ENCODE assay signal across 10 cellular contexts in the genomic region with DNA sequence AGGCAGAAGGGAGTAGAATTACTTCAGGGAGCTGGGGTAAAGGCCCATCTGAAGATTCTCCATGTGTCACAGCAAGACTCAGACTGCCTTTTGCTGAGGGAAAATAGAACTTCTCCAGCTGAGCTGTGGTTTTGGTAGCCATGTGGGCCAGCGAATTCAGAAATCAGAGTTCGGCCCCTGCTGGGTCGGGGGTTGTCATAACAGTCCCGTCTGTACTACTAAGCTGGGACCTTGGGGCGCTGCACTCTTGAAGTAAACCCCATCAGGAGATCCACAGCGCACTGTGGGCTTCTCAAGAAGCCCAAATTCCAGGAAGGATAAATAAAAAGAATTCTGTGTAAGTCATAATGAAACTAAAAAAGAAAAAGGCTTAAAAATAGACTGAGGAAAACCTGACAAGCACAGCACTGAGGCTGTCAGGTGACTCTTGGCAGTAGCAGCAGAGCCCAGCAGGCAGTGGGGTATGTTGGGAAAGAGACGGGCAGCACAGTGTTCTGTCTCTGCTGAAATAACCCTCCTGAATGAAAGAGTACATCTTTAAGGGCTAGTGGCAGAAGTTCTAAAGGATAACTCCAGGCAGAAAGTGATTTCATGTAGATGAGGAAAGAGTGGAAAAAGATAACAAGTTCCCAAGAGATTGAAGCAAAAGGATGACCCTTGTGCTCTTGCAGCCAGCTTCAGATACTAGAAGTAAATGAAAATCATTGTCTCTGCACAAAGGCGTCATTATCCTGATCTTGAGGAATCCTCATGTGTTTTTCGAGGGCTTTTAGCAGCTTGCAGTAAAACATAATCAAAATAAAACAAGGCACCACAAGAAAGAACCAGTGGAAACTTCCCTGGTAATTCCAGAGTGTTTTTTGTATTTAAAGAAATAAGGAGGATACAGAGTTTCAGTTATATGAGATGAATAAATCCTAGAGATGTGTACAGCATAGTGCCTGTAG.
A peak's percentile ranks its signal among the peaks of the same experiment; 100 is the strongest.
DNase-seq lines count a peak whose midpoint lies in the region; ATAC-seq, FAIRE-seq and TF ChIP-seq lines count a peak whose summit lies in the region.
"Had no signal": no experiment of that assay in that cellular context is flagged by ENCODE, and none has a peak within 500 bp of the region (broad histone marks: within the 10 kb centered on the region; RNA-seq: fewer than 3 reads in every experiment).

No MANE protein-coding gene starts in this region.

- H3K36me3 Mint-ChIP-seq in activated CD4-positive, alpha-beta memory T cell treated with anti-CD3 and anti-CD28 coated beads, Interleukin-2, amount 10 ng/mL, durations not matched to agents 7 days and 5 days (ENCODE audit: low read depth): peaks cover 54% of the 10 kb centered on the region

- ATAC-seq in GM21723 (IDR thresholded peaks at IDR 0.05; ENCODE audit: unreplicated experiment): no peak

- POLR2A ChIA-PET in activated CD4-positive, alpha-beta memory T cell treated with anti-CD3 and anti-CD28 coated beads, Interleukin-2, amount 10 ng/mL, durations not matched to agents 7 days and 5 days (lab: Charles Lee): interaction anchor here (0.9 to 7.5 kb wide), 8 partner anchors 12 to 516 kb away, joined by 3 to 59 read pairs (median 5); a partner anchor contains a TSS

- FAIRE-seq in GM12891 (lab: Jason Lieb, UNC) (peak; percentile 9), urothelium cell line (lab: Jason Lieb, UNC) (no peak)
- FAIRE-seq: G401.6 had no signal

- CTCF ChIA-PET in activated CD4-positive, alpha-beta memory T cell treated with anti-CD3 and anti-CD28 coated beads, Interleukin-2, amount 10 ng/mL, durations not matched to agents 7 days and 5 days (lab: Charles Lee): interaction anchor here (1.0 to 10.7 kb wide), 9 partner anchors 11 to 183 kb away, joined by 3 to 187 read pairs (median 5); no protein-coding TSS in a partner anchor

- TF ChIP-seq POLR2A in GM12891 (IDR thresholded peaks at IDR 0.05; ENCODE audit: low read depth, low read length): no peak

- peak overlapping the region; percentile 84 for H3K27ac Mint-ChIP-seq in activated CD4-positive, alpha-beta memory T cell treated with anti-CD3 and anti-CD28 coated beads, Interleukin-2, amount 10 ng/mL, durations not matched to agents 7 days and 5 days

- H3K9me3 Mint-ChIP-seq in activated CD4-positive, alpha-beta memory T cell treated with anti-CD3 and anti-CD28 coated beads, Interleukin-2, amount 10 ng/mL, durations not matched to agents 7 days and 5 days: no peaks in the 10 kb centered on the region

- no peaks in the 10 kb centered on the region for H3K27me3 Mint-ChIP-seq in activated CD4-positive, alpha-beta memory T cell treated with anti-CD3 and anti-CD28 coated beads, Interleukin-2, amount 10 ng/mL, durations not matched to agents 7 days and 5 days

- peak overlapping the region; percentile 24 for H3K4me3 Mint-ChIP-seq in activated CD4-positive, alpha-beta memory T cell treated with anti-CD3 and anti-CD28 coated beads, Interleukin-2, amount 10 ng/mL, durations not matched to agents 7 days and 5 days

- DNase-seq in GM12891 (ENCODE audit: insufficient read length, low spot score): no peak
- DNase-seq in activated CD4-positive, alpha-beta memory T cell treated with anti-CD3 and anti-CD28 coated beads, Interleukin-2, amount 10 ng/mL, durations not matched to agents 7 days and 5 days: peak; percentile 50
- DNase-seq in globus pallidus (ENCODE audit: low spot score): peak; percentile 84
- DNase-seq in stimulated activated CD4-positive, alpha-beta T cell treated with anti-CD3 and anti-CD28 coated beads, Interleukin-15, amount 100 ng/mL, for 24 hours: peak; percentile 82
- no peak for DNase-seq in DMS79 treated with DMSO at 0.1 percent for 48 hours (lab: John Stamatoyannopoulos, UW)
- no peak for DNase-seq in urothelium cell line (ENCODE audit: low spot score)
- no peak for DNase-seq in AG20443 (ENCODE audit: low spot score)
- DNase-seq: NCI-H1092 treated with DMSO at 0.1 percent for 48 hours had no signal

- H3K4me1 Mint-ChIP-seq in activated CD4-positive, alpha-beta memory T cell treated with anti-CD3 and anti-CD28 coated beads, Interleukin-2, amount 10 ng/mL, durations not matched to agents 7 days and 5 days: peaks cover 75% of the 10 kb centered on the region

TF ChIP-seq in GM12891, 5 proteins besides CTCF, POLR2A, EP300 and RAD21:
- no peak for TF ChIP-seq POLR2AphosphoS5 (IDR thresholded peaks at IDR 0.05; ENCODE audit: low read depth, low read length)
- TF ChIP-seq TAF1 (IDR thresholded peaks at IDR 0.05; ENCODE audit: low read depth, low read length): no peak
- TF ChIP-seq POU2F2 (IDR thresholded peaks at IDR 0.05; ENCODE audit: low read depth, low read length): no peak
- no peak for TF ChIP-seq PAX5 (IDR thresholded peaks at IDR 0.05; ENCODE audit: insufficient read depth, low read length, severe bottlenecking)
- no peak for TF ChIP-seq SPI1 (IDR thresholded peaks at IDR 0.05; ENCODE audit: low read depth, low read length)

Comparison
In these comparisons a context has a peak if more than half of its experiments do, and no peak if none do; other contexts are left out.
1. DNase-seq: peak in activated CD4-positive, alpha-beta memory T cell treated with anti-CD3 and anti-CD28 coated beads, Interleukin-2, amount 10 ng/mL, durations not matched to agents 7 days and 5 days (single experiment), globus pallidus (single experiment) and stimulated activated CD4-positive, alpha-beta T cell treated with anti-CD3 and anti-CD28 coated beads, Interleukin-15, amount 100 ng/mL, for 24 hours (single experiment); none in GM12891 (single experiment), DMS79 treated with DMSO at 0.1 percent for 48 hours (single experiment), urothelium cell line (single experiment) and AG20443 (single experiment).